9 cellular contexts compared by ENCODE assay signal in the genomic region with DNA sequence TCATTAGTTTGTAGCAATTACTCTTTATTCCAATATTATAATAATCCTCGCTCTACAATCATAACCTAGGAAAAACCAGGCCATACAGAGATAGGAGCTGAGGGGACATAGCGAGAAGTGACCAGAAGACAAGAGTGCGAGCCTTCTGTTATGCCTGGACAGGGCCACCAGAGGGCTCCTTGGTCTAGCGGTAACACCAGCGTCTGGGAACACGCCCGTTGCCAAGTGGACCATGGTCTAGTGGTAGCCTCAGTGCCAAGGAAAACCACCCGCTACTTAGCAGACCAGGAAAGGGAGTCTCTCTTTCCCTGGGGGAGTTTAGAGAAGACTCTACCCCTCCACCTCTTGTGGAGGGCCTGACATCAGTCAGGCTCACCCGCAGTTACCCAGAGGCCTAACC. TPM values are rescaled to one million over a fixed set of nuclear protein-coding genes. Genes with fewer than 3 reads are reported as not detected.
DNase-seq lines count a peak whose midpoint lies in the region; ATAC-seq and TF ChIP-seq lines count a peak whose summit lies in the region.
"Not testable (repeated sequence)": the region's sequence is repeated elsewhere in the genome, so short reads cannot be mapped to it uniquely, and the experiment has no call there.
"Had no signal": no experiment of that assay in that cellular context is flagged by ENCODE, and none has a peak within 500 bp of the region (broad histone marks: within the 10 kb centered on the region; RNA-seq: fewer than 3 reads in every experiment).

No MANE protein-coding gene starts in this region.

- H3K9ac ChIP-seq in GM23248; smooth muscle cell (ENCODE audit: low read depth): not testable (repeated sequence)

- not testable (repeated sequence) for H3K4me2 ChIP-seq in GM23248 (ENCODE audit: unreplicated experiment); smooth muscle cell

- H3K36me3 ChIP-seq in GM23248 (ENCODE audit: low read depth); SJSA1; lung (ENCODE audit: control insufficient read depth in 2 of 2, insufficient read depth in 2 of 2, low read length in 2 of 2); smooth muscle cell (ENCODE audit: low read depth): not testable (repeated sequence)

- H3K4me1 ChIP-seq in GM23248 (ENCODE audit: insufficient read depth); SJSA1 (replicated peaks); lung (ENCODE audit: control insufficient read depth in 2 of 2, insufficient read depth in 2 of 2, low read length in 2 of 2); smooth muscle cell (ENCODE audit: low read depth): not testable (repeated sequence)

- H3K27ac ChIP-seq in GM23248; SJSA1; lung (ENCODE audit: low read depth in 1 of 2, low read length in 1 of 2); smooth muscle cell (ENCODE audit: low read depth): not testable (repeated sequence)

- H3K9me3 ChIP-seq in GM23248 (ENCODE audit: low read depth); SJSA1 (replicated peaks); lung (ENCODE audit: control insufficient read depth in 2 of 2, insufficient read depth in 1 of 2, low read length in 1 of 2); smooth muscle cell (replicated peaks; ENCODE audit: low read depth): not testable (repeated sequence)

- H3K27me3 ChIP-seq in GM23248 (replicated peaks; ENCODE audit: insufficient read depth); lung (ENCODE audit: control insufficient read depth, insufficient read depth): not testable (repeated sequence)
- H3K27me3 ChIP-seq in SJSA1 (replicated peaks) (peaks cover 22% of the 10 kb centered on the region), smooth muscle cell (ENCODE audit: low read depth) (peaks cover 29% of the 10 kb centered on the region)

- not testable (repeated sequence) for H2AFZ ChIP-seq in GM23248; smooth muscle cell (ENCODE audit: low read depth)

- TF ChIP-seq CTCF in astrocyte of the spinal cord (IDR thresholded peaks at IDR 0.05; ENCODE audit: low read depth, low read length) (peak; percentile 64), foreskin fibroblast (IDR thresholded peaks at IDR 0.05; ENCODE audit: low read depth, low read length) (peak; percentile 42), lung (IDR thresholded peaks at IDR 0.05; ENCODE audit: control extremely low read depth, extremely low read depth) (peak; percentile 38), smooth muscle cell (IDR thresholded peaks at IDR 0.05; ENCODE audit: borderline replicate concordance, insufficient read depth, poor library complexity, severe bottlenecking) (peak; percentile 54)

- 11 to 14% methylated on average over 9 of the region's 9 CpGs for WGBS in GM23248 (ENCODE audit: low coverage in 1 of 2, low lambda C conversion rate in 2 of 2, missing lambda C conversion rate in 2 of 2), 2 experiments
- WGBS in lung, 2 donors, result 17 to 22% methylated on average over 7 of the region's 9 CpGs
- WGBS in smooth muscle cell (ENCODE audit: low lambda C conversion rate), result 23% methylated on average over 9 of the region's 9 CpGs

- in situ Hi-C loops in GM23248 (cut with MboI); astrocyte of the spinal cord (cut with HindIII; ENCODE audit: low sequenced_read_pairs): not testable (repeated sequence)

- not testable (repeated sequence) for H3K79me2 ChIP-seq in GM23248 (ENCODE audit: insufficient read depth); smooth muscle cell (ENCODE audit: low read depth)

- H3K9me2 ChIP-seq in GM23248 (ENCODE audit: insufficient read depth), result not testable (repeated sequence)

- not testable (repeated sequence) for H3K4me3 ChIP-seq in GM23248; SJSA1; astrocyte of the spinal cord (ENCODE audit: low read depth, low read length); foreskin fibroblast (ENCODE audit: low read depth in 1 of 2, low read length in 2 of 2); lung; smooth muscle cell

- DNase-seq in C1 segment of cervical spinal cord (lab: John Stamatoyannopoulos, UW) (peak in 8 of 14 donors; percentile 11 to 46 (median 28)), GM23248 (peak; percentile 76), NCI-H2029 (lab: John Stamatoyannopoulos, UW) (peak; percentile 61), SJSA1 (ENCODE audit: low read depth in 1 of 2, low spot score in 2 of 2) (peak; percentile 50 to 72), astrocyte of the spinal cord (ENCODE audit: low read depth, low spot score) (peak; percentile 54), foreskin fibroblast (peak; percentile 44 to 75), lung (ENCODE audit: low spot score) (peak; percentile 73)
- DNase-seq in smooth muscle cell (lab: John Stamatoyannopoulos, UW; ENCODE audit: unreplicated experiment), result not testable (repeated sequence)

- not testable (repeated sequence) for H3F3A ChIP-seq in GM23248 (ENCODE audit: insufficient read depth); smooth muscle cell (ENCODE audit: low read depth)

- not testable (repeated sequence) for ATAC-seq in lung (ENCODE audit: insufficient read depth, low FRiP score)

- H4K20me1 ChIP-seq in GM23248 (ENCODE audit: insufficient read depth); smooth muscle cell (ENCODE audit: low read depth): not testable (repeated sequence)

RNA-seq across cellular contexts. Expression of a gene that starts 2.4 kb away (rescaled TPM):
- not detected in 2 replicates for total RNA-seq in GM23248 (2014; rRNA removed; shearing (Covaris generic))
- polyA plus RNA-seq in GM23248 (2016; fragmentation: Nextera tagmentation; extraction: Ambion mirVana), result 0.04 and 0.13 TPM in 2 replicates
- total RNA-seq in SJSA1 (2014; rRNA removed; shearing (Covaris generic)), result not detected in 2 replicates
- total RNA-seq in lung, result not detected
- polyA plus RNA-seq in lung, result not detected
- total RNA-seq in smooth muscle cell, result not detected in 2 replicates
- polyA plus RNA-seq in smooth muscle cell, result 0.08 and 0.18 TPM in 2 replicates

RNA-seq across cellular contexts. Expression of a gene that starts 10.3 kb away (rescaled TPM):
- not detected in 2 replicates for total RNA-seq in GM23248 (2014; rRNA removed; shearing (Covaris generic))
- polyA plus RNA-seq in GM23248 (2016; fragmentation: Nextera tagmentation; extraction: Ambion mirVana) (0.51 TPM in 1 of 2 replicates, not detected in the other), lung (1 to 10 TPM; 2.8 to 5.2 TPM), smooth muscle cell (1.4 and 7.8 TPM in 2 replicates)
- not detected in 2 replicates for total RNA-seq in SJSA1 (2014; rRNA removed; shearing (Covaris generic))
- total RNA-seq in lung (1 to 10 TPM; 2.1 to 2.9 TPM), smooth muscle cell (1.2 and 1.8 TPM in 2 replicates)
- total RNA-seq: glomerular endothelial cell had no signal

RNA-seq across cellular contexts. Expression of a gene that starts 10.4 kb away (rescaled TPM):
- total RNA-seq in GM23248 (2014; rRNA removed; shearing (Covaris generic)), result 146 and 184 TPM in 2 replicates
- polyA plus RNA-seq in GM23248 (2016; fragmentation: Nextera tagmentation; extraction: Ambion mirVana) (102 and 104 TPM in 2 replicates), lung (100 to 1,000 TPM; 143 to 191 TPM), smooth muscle cell (206 and 216 TPM in 2 replicates)
- total RNA-seq in SJSA1 (2014; rRNA removed; shearing (Covaris generic)), result 151 and 188 TPM in 2 replicates
- total RNA-seq in lung (100 to 1,000 TPM; 168 to 251 TPM), smooth muscle cell (164 and 200 TPM in 2 replicates)

RNA-seq across cellular contexts. Expression of a gene that starts 17.3 kb away (rescaled TPM):
- total RNA-seq in GM23248 (2014; rRNA removed; shearing (Covaris generic)), result 0.38 and 0.54 TPM in 2 replicates
- polyA plus RNA-seq in GM23248 (2016; fragmentation: Nextera tagmentation; extraction: Ambion mirVana) (2.2 and 2.8 TPM in 2 replicates), lung (under 1 TPM; 0.29 to 0.57 TPM), smooth muscle cell (2.5 and 7.6 TPM in 2 replicates)
- total RNA-seq in SJSA1 (2014; rRNA removed; shearing (Covaris generic)), result 0.08 TPM in 1 of 2 replicates, not detected in the other
- total RNA-seq in lung (under 1 TPM; 0.11 to 0.21 TPM), smooth muscle cell (1.3 and 2.0 TPM in 2 replicates)
- total RNA-seq: glomerular endothelial cell had no signal

RNA-seq across cellular contexts. Expression of a gene that starts 26.0 kb away (rescaled TPM):
- 4.5 TPM in 1 of 2 replicates, not detected in the other for total RNA-seq in GM23248 (2014; rRNA removed; shearing (Covaris generic))
- polyA plus RNA-seq in GM23248 (2016; fragmentation: Nextera tagmentation; extraction: Ambion mirVana), result 1.9 and 2.0 TPM in 2 replicates
- 0.61 TPM in 1 of 2 replicates, not detected in the other for total RNA-seq in SJSA1 (2014; rRNA removed; shearing (Covaris generic))
- not detected for total RNA-seq in lung
- polyA plus RNA-seq in lung, result not detected
- total RNA-seq in smooth muscle cell, result not detected in 2 replicates
- polyA plus RNA-seq in smooth muscle cell, result 1.0 and 7.4 TPM in 2 replicates
- total RNA-seq: glomerular endothelial cell had no signal
